ENCODE assay signal across 5 cellular contexts in the genomic region with DNA sequence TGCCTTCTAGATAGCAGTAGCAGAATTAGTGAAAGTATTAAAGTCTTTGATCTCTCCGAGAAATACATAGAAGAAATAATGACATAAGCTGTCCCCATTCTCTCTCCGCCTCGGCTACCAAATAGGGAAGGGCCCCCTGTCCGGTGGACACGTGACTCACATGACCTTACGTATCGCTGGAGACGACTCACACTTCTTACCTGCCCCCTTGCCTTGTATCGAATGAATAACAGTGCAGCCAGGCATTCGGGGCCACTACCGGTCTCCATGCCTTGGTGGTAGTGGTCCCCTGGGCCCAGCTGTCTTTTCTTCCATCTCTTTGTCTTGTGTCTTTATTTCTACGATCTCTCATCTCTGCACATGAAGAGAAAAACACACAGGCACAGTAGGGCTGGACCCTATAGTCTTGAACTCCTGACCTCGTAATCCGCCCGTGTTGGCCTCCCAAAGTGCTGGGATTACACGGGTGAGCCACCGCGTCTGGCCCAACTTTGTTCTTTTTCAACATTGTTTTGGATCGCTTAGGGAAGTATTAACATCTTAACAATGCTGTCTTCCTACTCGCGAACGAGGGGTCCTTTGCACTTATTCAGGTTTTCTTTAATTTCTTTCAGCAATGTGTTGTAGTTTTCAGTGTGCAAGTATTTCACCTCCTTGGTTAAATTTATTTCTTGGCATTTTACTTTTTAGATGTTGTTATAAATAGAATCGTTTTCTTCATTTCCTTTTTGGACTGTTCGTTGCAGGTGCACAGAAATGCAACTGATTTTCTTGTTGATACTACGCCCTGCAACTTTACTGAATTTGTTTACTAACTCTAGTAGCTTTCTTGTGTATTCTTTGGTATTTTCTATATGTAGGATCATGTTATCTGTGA. TPM values are rescaled to one million over a fixed set of nuclear protein-coding genes. Genes with fewer than 3 reads are reported as not detected.
"Had no signal": no experiment of that assay in that cellular context is flagged by ENCODE, and none has a peak within 500 bp of the region (broad histone marks: within the 10 kb centered on the region; RNA-seq: fewer than 3 reads in every experiment).

No MANE protein-coding gene starts in this region.

RNA-seq across cellular contexts. Expression of gene GRIN1, which starts 16.8 kb away (rescaled TPM):
- total RNA-seq: ascending aorta, omental fat pad, thoracic aorta had no signal

RNA-seq across cellular contexts. Expression of gene LRRC26, which starts 47.7 kb away (rescaled TPM):
- total RNA-seq: ascending aorta, mesothelial cell of epicardium, omental fat pad, thoracic aorta, upper lobe of right lung had no signal
